ENCODE assay signal across 24 cellular contexts in genomic region chr2:95308426-95308990, GRCh38. TPM values are rescaled to one million over a fixed set of nuclear protein-coding genes. Genes with fewer than 3 reads are reported as not detected.
"Had no signal": no experiment of that assay in that cellular context is flagged by ENCODE, and none has a peak within 500 bp of the region (broad histone marks: within the 10 kb centered on the region; RNA-seq: fewer than 3 reads in every experiment).

No MANE protein-coding gene starts in this region.

- H3K4me1 ChIP-seq: gastrocnemius medialis, heart left ventricle, testis had no signal

- ATAC-seq: esophagus mucosa; gastrocnemius medialis; heart left ventricle; natural killer cell; sciatic nerve; stimulated activated naive CD8-positive, alpha-beta T cell treated with anti-CD3 and anti-CD28 coated beads, Interleukin-15, amount 100 ng/mL, for 72 hours had no signal

- H3K9me3 ChIP-seq: gastrocnemius medialis, heart left ventricle, testis, tibial artery had no signal

- FAIRE-seq: colon had no signal

- H3K9ac ChIP-seq: parathyroid adenoma had no signal

- DNase-seq: effector CD8-positive, alpha-beta T cell; endodermal cell; foreskin fibroblast; gastrocnemius medialis; heart left ventricle; natural killer cell; stimulated activated CD4-positive, alpha-beta T cell treated with anti-CD3 and anti-CD28 coated beads, Interleukin-12 subunit alpha, Interleukin-12 subunit beta, amount 100 ng/mL, for 4 hours; stimulated activated CD4-positive, alpha-beta T cell treated with anti-CD3 and anti-CD28 coated beads, Interleukin-1b, Interleukin-23, amount 100 ng/mL, for 48 hours; stimulated activated CD4-positive, alpha-beta T cell treated with anti-CD3 and anti-CD28 coated beads, Interleukin-4, amount 100 ng/mL, for 1 hour; stimulated activated CD8-positive, alpha-beta memory T cell treated with anti-CD3 and anti-CD28 coated beads, Interleukin-4, amount 100 ng/mL, for 48 hours; stimulated activated naive CD4-positive, alpha-beta T cell; stimulated activated naive CD8-positive, alpha-beta T cell treated with anti-CD3 and anti-CD28 coated beads, Interleukin-15, amount 100 ng/mL, for 72 hours; testis; tibial artery had no signal

- H3K36me3 ChIP-seq: gastrocnemius medialis, heart left ventricle, tibial artery had no signal

- H3K4me3 ChIP-seq: gastrocnemius medialis, heart left ventricle, hepatocyte, lung, smooth muscle cell, testis, tibial artery had no signal

- H3K27ac ChIP-seq: epithelial cell of prostate, gastrocnemius medialis, heart left ventricle, hepatocyte, parathyroid adenoma, testis, tibial artery had no signal

RNA-seq across cellular contexts. Expression of gene KCNIP3, which starts 11.4 kb away (rescaled TPM):
- total RNA-seq: mononuclear cell had no signal
- polyA plus RNA-seq: neural cell had no signal
